8 cellular contexts compared by ENCODE assay signal in the genomic region with DNA sequence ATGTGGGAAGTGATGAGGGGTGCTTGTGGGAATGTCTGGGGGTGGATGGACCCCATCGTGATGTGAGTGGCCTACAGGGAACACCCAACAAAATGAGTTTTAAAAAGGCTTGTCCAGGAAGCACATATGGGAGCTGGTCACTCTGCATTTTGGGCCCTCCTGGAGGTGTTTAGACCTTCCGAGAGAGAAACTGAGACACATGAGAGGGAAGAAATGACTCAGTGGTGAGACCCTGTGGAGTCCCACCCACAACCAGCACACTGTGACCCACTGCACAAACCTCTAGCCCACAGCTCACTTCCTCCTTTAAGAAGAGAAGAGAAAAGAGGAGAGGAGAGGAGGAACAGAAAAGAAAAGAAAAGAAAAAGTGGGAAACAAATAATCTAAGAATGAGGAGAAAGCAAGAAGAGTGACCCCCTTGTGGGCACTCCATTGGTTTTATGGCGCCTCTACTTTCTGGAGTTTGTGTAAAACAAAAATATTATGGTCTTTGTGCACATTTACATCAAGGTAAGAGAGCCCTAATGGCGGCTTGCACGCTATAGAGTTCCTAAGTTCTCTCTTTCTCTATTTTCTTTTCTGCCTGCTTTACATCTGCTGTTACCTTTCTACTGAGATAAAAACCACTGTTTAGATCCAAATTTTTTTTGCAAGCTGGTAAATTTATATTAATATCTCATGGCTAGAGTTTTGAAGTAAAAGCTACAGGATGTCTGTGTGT. TPM values are rescaled to one million over a fixed set of nuclear protein-coding genes. Genes with fewer than 3 reads are reported as not detected.
A peak's percentile ranks its signal among the peaks of the same experiment; 100 is the strongest.
DNase-seq lines count a peak whose midpoint lies in the region; ATAC-seq and TF ChIP-seq lines count a peak whose summit lies in the region.

No MANE protein-coding gene starts in this region.

- H3K27me3 Mint-ChIP-seq in memory B cell (no peaks in the 10 kb centered on the region), Calu3 (ENCODE audit: unreplicated experiment) (peaks cover 44% of the 10 kb centered on the region)

- CTCF ChIA-PET in Calu3 (lab: Charles Lee), result no interaction called here

- TF ChIP-seq CTCF in Calu3 (IDR thresholded peaks at IDR 0.05; ENCODE audit: unreplicated experiment), result no peak

- H3K27ac Mint-ChIP-seq in memory B cell (peak overlapping the region; percentile 86), Calu3 (ENCODE audit: unreplicated experiment) (no peak overlapping the region)

- intact Hi-C loops in left ventricle myocardium superior (cut with micrococcal nuclease), result no loop called here
- intact Hi-C loops in Calu3 (cut with micrococcal nuclease; ENCODE audit: unreplicated experiment), result no loop called here

- peak overlapping the region; percentile 89 for H3K4me3 Mint-ChIP-seq in memory B cell
- H3K4me3 Mint-ChIP-seq in Calu3 (ENCODE audit: low read depth, unreplicated experiment), result no peak overlapping the region

- DNase-seq in memory B cell (ENCODE audit: low spot score in 2 of 2) (no peak), left ventricle myocardium superior (no peak), DMS 273 treated with DMSO at 0.1 percent for 48 hours (lab: John Stamatoyannopoulos, UW) (no peak), Calu3 (no peak)
- no peak for DNase-seq in stimulated activated CD8-positive, alpha-beta memory T cell treated with anti-CD3 and anti-CD28 coated beads, Interleukin-4, amount 100 ng/mL, for 48 hours

- ATAC-seq in GM18517 (IDR thresholded peaks at IDR 0.05; ENCODE audit: unreplicated experiment) (peak; percentile 83), GM21423 (IDR thresholded peaks at IDR 0.05; ENCODE audit: unreplicated experiment) (peak; percentile 89), HG03196 (IDR thresholded peaks at IDR 0.05; ENCODE audit: unreplicated experiment) (peak; percentile 81), memory B cell (ENCODE audit: low read depth) (peak; percentile 73), left ventricle myocardium superior (no peak)

- no TSS peak for BruUV-seq in Calu3 (replicated peaks; lab: Mats Ljungman, UMichigan)

- H3K4me1 Mint-ChIP-seq in memory B cell, result peaks cover 45% of the 10 kb centered on the region
- no peaks in the 10 kb centered on the region for H3K4me1 Mint-ChIP-seq in Calu3 (ENCODE audit: low read depth, unreplicated experiment)

- H3K9me3 Mint-ChIP-seq in memory B cell (no peaks in the 10 kb centered on the region), Calu3 (ENCODE audit: low read depth, unreplicated experiment) (no peaks in the 10 kb centered on the region)

- H3K36me3 Mint-ChIP-seq in memory B cell (peaks cover 4% of the 10 kb centered on the region), Calu3 (ENCODE audit: insufficient read depth, unreplicated experiment) (no peaks in the 10 kb centered on the region)

RNA-seq across cellular contexts. Expression of gene LILRB1, which starts 13.3 kb away (rescaled TPM):
- total RNA-seq in left ventricle myocardium superior (2.2 TPM), Calu3 (2022) (not detected in 2 replicates)

RNA-seq across cellular contexts. Expression of gene LILRA1, which starts 23.6 kb away (rescaled TPM):
- total RNA-seq in left ventricle myocardium superior (0.50 TPM), Calu3 (2022) (not detected in 2 replicates)

RNA-seq across cellular contexts. Expression of gene LILRA2, which starts 43.4 kb away (rescaled TPM):
- total RNA-seq in left ventricle myocardium superior (2.0 TPM), Calu3 (2022) (not detected in 2 replicates)

RNA-seq across cellular contexts. Expression of gene LILRB4, which starts 45.8 kb away (rescaled TPM):
- total RNA-seq in left ventricle myocardium superior (3.3 TPM), Calu3 (2022) (not detected in 2 replicates)
